In the genomic region with DNA sequence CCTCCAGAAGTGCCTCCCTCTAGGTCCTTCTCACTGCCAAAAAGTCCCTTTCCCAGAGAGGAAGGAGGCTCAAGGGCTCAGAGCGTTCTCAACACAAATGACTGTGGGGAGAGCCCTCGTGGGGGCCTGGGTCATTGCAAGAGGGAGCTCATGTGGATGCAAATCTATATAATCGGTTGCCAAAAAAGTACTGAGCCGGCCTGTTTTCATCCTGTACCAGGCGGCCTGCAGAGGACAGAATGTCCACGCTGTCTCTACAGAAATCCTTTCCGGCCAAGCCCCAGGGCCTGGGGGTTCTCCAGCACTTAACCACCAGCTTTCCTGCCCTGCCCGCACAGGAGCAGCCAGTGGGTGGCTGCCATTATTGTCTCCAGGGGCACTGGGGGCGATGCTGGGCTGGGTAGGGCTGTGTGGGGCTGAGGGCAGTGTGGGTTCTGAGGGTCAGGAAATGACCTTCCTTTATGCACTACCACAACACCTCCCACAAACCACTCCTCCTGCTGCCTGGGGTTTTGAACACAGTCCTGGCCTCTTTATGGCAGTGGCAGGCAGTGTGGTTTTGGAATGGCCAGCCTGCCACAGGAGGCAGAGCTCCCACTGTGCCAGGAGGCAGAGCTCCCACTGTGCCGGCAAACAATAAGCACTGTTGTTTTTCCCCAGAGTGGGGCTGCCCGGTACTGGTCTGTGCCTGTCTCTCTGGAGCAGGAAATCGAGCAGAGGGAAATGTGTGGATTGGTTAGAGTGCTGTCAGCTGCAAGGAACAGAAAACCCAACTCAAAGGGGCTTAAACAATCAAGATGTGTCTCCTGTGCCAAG, we compare ENCODE assay signal across 7 cellular contexts. TPM values are rescaled to one million over a fixed set of nuclear protein-coding genes. Genes with fewer than 3 reads are reported as not detected.
DNase-seq lines count a peak whose midpoint lies in the region; ATAC-seq and TF ChIP-seq lines count a peak whose summit lies in the region.
"Not testable (repeated sequence)": the region's sequence is repeated elsewhere in the genome, so short reads cannot be mapped to it uniquely, and the experiment has no call there.

No MANE protein-coding gene starts in this region.

- not testable (repeated sequence) for TF ChIP-seq CTCF in NB4 (IDR thresholded peaks at IDR 0.05; ENCODE audit: low read depth, low read length)

- peak overlapping the region; percentile 62 for H3K27ac ChIP-seq in angular gyrus (ENCODE audit: low read depth, low read length)

- peak; percentile 50 for ATAC-seq in left ventricle myocardium superior
- peak; percentile 56 to 58 for ATAC-seq in natural killer cell treated with Interleukin-12 subunit alpha and Interleukin-12 subunit beta and Interleukin-15 and Interleukin-18, amount 100 ng/mL, for 72 hours

- H3K4me1 Mint-ChIP-seq in natural killer cell treated with Interleukin-12 subunit alpha and Interleukin-12 subunit beta and Interleukin-15 and Interleukin-18, amount 100 ng/mL, for 72 hours (ENCODE audit: low read depth in 2 of 2) = not testable (repeated sequence)

- H3K9me3 Mint-ChIP-seq in natural killer cell treated with Interleukin-12 subunit alpha and Interleukin-12 subunit beta and Interleukin-15 and Interleukin-18, amount 100 ng/mL, for 72 hours = not testable (repeated sequence)

- H3K4me3 ChIP-seq in NB4 (ENCODE audit: low read depth, low read length) = not testable (repeated sequence)

- H3K4me3 Mint-ChIP-seq in natural killer cell treated with Interleukin-12 subunit alpha and Interleukin-12 subunit beta and Interleukin-15 and Interleukin-18, amount 100 ng/mL, for 72 hours = not testable (repeated sequence)

- not testable (repeated sequence) for TF ChIP-seq POLR2A in NB4 (IDR thresholded peaks at IDR 0.05; ENCODE audit: extremely low read depth, insufficient read length)

- peak; percentile 37 for DNase-seq in NB4 (ENCODE audit: low read depth)
- DNase-seq in dermis blood vessel endothelial cell = peak; percentile 3
- peak in 26 of 42 donors; percentile 2 to 67 (median 28) for DNase-seq in head of caudate nucleus
- DNase-seq in left ventricle myocardium superior; natural killer cell treated with Interleukin-12 subunit alpha and Interleukin-12 subunit beta and Interleukin-15 and Interleukin-18, amount 100 ng/mL, for 72 hours (ENCODE audit: low spot score): not testable (repeated sequence)
- DNase-seq in superior temporal gyrus (ENCODE audit: extremely low spot score) = peak; percentile 8

- peaks cover 4 to 10% of the 10 kb centered on the region in 2 donors for H3K27me3 Mint-ChIP-seq in natural killer cell treated with Interleukin-12 subunit alpha and Interleukin-12 subunit beta and Interleukin-15 and Interleukin-18, amount 100 ng/mL, for 72 hours

- not testable (repeated sequence) for H3K36me3 Mint-ChIP-seq in natural killer cell treated with Interleukin-12 subunit alpha and Interleukin-12 subunit beta and Interleukin-15 and Interleukin-18, amount 100 ng/mL, for 72 hours

- intact Hi-C loops in head of caudate nucleus (cut with DNase I); left ventricle myocardium superior (cut with micrococcal nuclease): not testable (repeated sequence)

- H3K27ac Mint-ChIP-seq in natural killer cell treated with Interleukin-12 subunit alpha and Interleukin-12 subunit beta and Interleukin-15 and Interleukin-18, amount 100 ng/mL, for 72 hours = not testable (repeated sequence)

RNA-seq across cellular contexts. Expression of gene ANKRD36B, which starts 16.1 kb away (rescaled TPM):
- total RNA-seq in dermis blood vessel endothelial cell = 41.0 and 67.0 TPM in 2 replicates
- 3.3 TPM for total RNA-seq in left ventricle myocardium superior
- total RNA-seq in natural killer cell treated with Interleukin-12 subunit alpha and Interleukin-12 subunit beta and Interleukin-15 and Interleukin-18, amount 100 ng/mL, for 72 hours = 10 to 100 TPM; 27.7 to 77.7 TPM

RNA-seq across cellular contexts. Expression of gene COX5B, which starts 40.1 kb away (rescaled TPM):
- total RNA-seq in dermis blood vessel endothelial cell (148 and 337 TPM in 2 replicates), left ventricle myocardium superior (1,390 TPM)
- total RNA-seq in natural killer cell treated with Interleukin-12 subunit alpha and Interleukin-12 subunit beta and Interleukin-15 and Interleukin-18, amount 100 ng/mL, for 72 hours = 100 to 1,000 TPM; 133 to 174 TPM

RNA-seq across cellular contexts. Expression of gene ACTR1B, which starts 58.1 kb away (rescaled TPM):
- total RNA-seq in dermis blood vessel endothelial cell = 76.3 and 81.2 TPM in 2 replicates
- total RNA-seq in left ventricle myocardium superior = 60.1 TPM
- 10 to 100 TPM; 59.0 to 74.9 TPM for total RNA-seq in natural killer cell treated with Interleukin-12 subunit alpha and Interleukin-12 subunit beta and Interleukin-15 and Interleukin-18, amount 100 ng/mL, for 72 hours
